11 cellular contexts compared by ENCODE assay signal in genomic region chr6:319177-320131, GRCh38. TPM values are rescaled to one million over a fixed set of nuclear protein-coding genes. Genes with fewer than 3 reads are reported as not detected.
A peak's percentile ranks its signal among the peaks of the same experiment; 100 is the strongest.
DNase-seq lines count a peak whose midpoint lies in the region; ATAC-seq and TF ChIP-seq lines count a peak whose summit lies in the region.
"Had no signal": no experiment of that assay in that cellular context is flagged by ENCODE, and none has a peak within 500 bp of the region (broad histone marks: within the 10 kb centered on the region; RNA-seq: fewer than 3 reads in every experiment).

No MANE protein-coding gene starts in this region.

- no peaks in the 10 kb centered on the region for H3F3A ChIP-seq in smooth muscle cell (ENCODE audit: low read depth)

- H3K79me2 ChIP-seq in smooth muscle cell (ENCODE audit: low read depth) = no peaks in the 10 kb centered on the region

- H3K9me3 ChIP-seq in smooth muscle cell (replicated peaks; ENCODE audit: low read depth) = peaks cover 5% of the 10 kb centered on the region
- H3K9me3 ChIP-seq: Caco-2 had no signal

- no peak overlapping the region for H3K4me3 ChIP-seq in smooth muscle cell

- no peaks in the 10 kb centered on the region for H3K36me3 ChIP-seq in smooth muscle cell (ENCODE audit: low read depth)

- H3K9ac ChIP-seq in smooth muscle cell (ENCODE audit: low read depth) = no peak overlapping the region

- H4K20me1 ChIP-seq in smooth muscle cell (ENCODE audit: low read depth) = peaks cover 78% of the 10 kb centered on the region

- no peaks in the 10 kb centered on the region for H3K4me1 ChIP-seq in smooth muscle cell (ENCODE audit: low read depth)
- H3K4me1 ChIP-seq: Caco-2 had no signal

- H3K27ac ChIP-seq in smooth muscle cell (ENCODE audit: low read depth) = no peak overlapping the region
- H3K27ac ChIP-seq: RWPE1 had no signal

- no peak overlapping the region for H3K4me2 ChIP-seq in smooth muscle cell

- no peaks in the 10 kb centered on the region for H3K27me3 ChIP-seq in smooth muscle cell (ENCODE audit: low read depth)

- POLR2A ChIA-PET in GM10248 (lab: Yijun Ruan, JAX) = interaction anchor here (1.3 to 1.6 kb wide), 2 partner anchors 12 to 73 kb away, joined by 6 to 17 read pairs; partner anchors contain the start of gene IRF4

- H2AFZ ChIP-seq in smooth muscle cell (ENCODE audit: low read depth) = no peak overlapping the region

- DNase-seq in GM10248 (ENCODE audit: extremely low spot score) (peak; percentile 82), smooth muscle cell (lab: John Stamatoyannopoulos, UW; ENCODE audit: unreplicated experiment) (no peak), NCI-H128 (lab: John Stamatoyannopoulos, UW; ENCODE audit: unreplicated experiment) (no peak), NCI-H187 (lab: John Stamatoyannopoulos, UW) (no peak), DMS53 treated with DMSO at 0.1 percent for 48 hours (lab: John Stamatoyannopoulos, UW; ENCODE audit: unreplicated experiment) (no peak)
- DNase-seq: HCEC 1CT had no signal

- 86% methylated on average over 14 of the region's 14 CpGs for WGBS in smooth muscle cell (ENCODE audit: low lambda C conversion rate)

- ATAC-seq in GM18868 (IDR thresholded peaks at IDR 0.05; ENCODE audit: unreplicated experiment) = peak; percentile 45
- peak; percentile 36 for ATAC-seq in HG02571 (IDR thresholded peaks at IDR 0.05; ENCODE audit: unreplicated experiment)
- ATAC-seq in HG03558 (IDR thresholded peaks at IDR 0.05; ENCODE audit: extremely low read depth, unreplicated experiment) = peak; percentile 27

- CTCF ChIA-PET in GM10248 (lab: Yijun Ruan, JAX) = interaction anchor here (0.8 to 23.8 kb wide), 9 partner anchors 10 to 135 kb away, joined by 3 to 420 read pairs (median 4); no protein-coding TSS in a partner anchor

- no peak for TF ChIP-seq CTCF in GM10248 (IDR thresholded peaks at IDR 0.05; ENCODE audit: control extremely low read depth, extremely low read depth, low read depth, missing control alignments)
- no peak for TF ChIP-seq CTCF in smooth muscle cell (IDR thresholded peaks at IDR 0.05; ENCODE audit: borderline replicate concordance, insufficient read depth, poor library complexity, severe bottlenecking)

RNA-seq across cellular contexts. Expression of gene DUSP22, which starts 27.2 kb away (rescaled TPM):
- total RNA-seq in smooth muscle cell = 15.7 and 19.1 TPM in 2 replicates
- polyA plus RNA-seq in smooth muscle cell = 16.3 and 17.2 TPM in 2 replicates
